ENCODE assay signal across 8 cellular contexts in genomic region chr6:42928748-42929087, GRCh38. TPM values are rescaled to one million over a fixed set of nuclear protein-coding genes. Genes with fewer than 3 reads are reported as not detected.
DNase-seq lines count a peak whose midpoint lies in the region; ATAC-seq and TF ChIP-seq lines count a peak whose summit lies in the region.

No MANE protein-coding gene starts in this region.

- peak overlapping the region; percentile 85 for H3K9ac ChIP-seq in skeletal muscle satellite cell (ENCODE audit: low read depth, low read length)

- H3K4me3 ChIP-seq in skeletal muscle satellite cell (ENCODE audit: low read length), result peak overlapping the region; percentile 92

- DNase-seq in activated B cell treated with CpG ODN at 0.5 μM for 24 hours (no peak), left ventricle myocardium superior (no peak), mesenteric fat pad (ENCODE audit: low spot score) (no peak), amygdala (lab: John Stamatoyannopoulos, UW) (no peak)

- peaks cover 17% of the 10 kb centered on the region for H3K4me1 ChIP-seq in skeletal muscle satellite cell (ENCODE audit: control insufficient read depth, insufficient read depth, low read length)

- CTCF ChIA-PET in activated B cell treated with CpG ODN at 0.5 μM for 24 hours (lab: Charles Lee), result interaction anchor here (1.1 to 1.5 kb wide), 3 partner anchors 28 to 267 kb away, joined by 3 to 7 read pairs (median 4); partner anchors contain the start of gene PPP2R5D

- intact Hi-C loops in activated B cell treated with CpG ODN at 0.5 μM for 24 hours (cut with micrococcal nuclease) (loop anchor here (1.0 to 2.0 kb wide), 10 partner anchors 38 to 648 kb away; partner anchors contain the start of genes CUL7, KLC4, KLHDC3 and MRPL2), left ventricle myocardium superior (cut with micrococcal nuclease) (no loop called here)

- peak overlapping the region; percentile 97 for H3K27ac Mint-ChIP-seq in activated B cell treated with CpG ODN at 0.5 μM for 24 hours

- H3K27me3 Mint-ChIP-seq in activated B cell treated with CpG ODN at 0.5 μM for 24 hours, result no peaks in the 10 kb centered on the region

- no peaks in the 10 kb centered on the region for H3K9me3 Mint-ChIP-seq in activated B cell treated with CpG ODN at 0.5 μM for 24 hours

- H3K4me3 Mint-ChIP-seq in activated B cell treated with CpG ODN at 0.5 μM for 24 hours, result peak overlapping the region; percentile 97

- H3K4me1 Mint-ChIP-seq in activated B cell treated with CpG ODN at 0.5 μM for 24 hours, result peaks cover 56% of the 10 kb centered on the region

- POLR2A ChIA-PET in activated B cell treated with CpG ODN at 0.5 μM for 24 hours (lab: Charles Lee), result interaction anchor here (0.6 to 5.4 kb wide), 36 partner anchors 9 to 1901 kb away, joined by 3 to 97 read pairs (median 5); partner anchors contain the start of genes ABCC10, BICRAL, CUL7 and CUL9

- ATAC-seq in GM19043 (IDR thresholded peaks at IDR 0.05; ENCODE audit: low read depth, unreplicated experiment) (peak; percentile 2), HG03103 (IDR thresholded peaks at IDR 0.05; ENCODE audit: low read depth, unreplicated experiment) (peak; percentile 6), activated B cell treated with CpG ODN at 0.5 μM for 24 hours (ENCODE audit: low read depth) (peak; percentile 5), left ventricle myocardium superior (peak; percentile 5), GM19035 (IDR thresholded peaks at IDR 0.05; ENCODE audit: unreplicated experiment) (no peak)

- H3K27me3 ChIP-seq in skeletal muscle satellite cell (ENCODE audit: control insufficient read depth, insufficient read depth, low read length), result no peaks in the 10 kb centered on the region

- no peaks in the 10 kb centered on the region for H3K9me3 ChIP-seq in skeletal muscle satellite cell (replicated peaks; ENCODE audit: low read length)

- TF ChIP-seq CTCF in activated B cell treated with CpG ODN at 0.5 μM for 24 hours (IDR thresholded peaks at IDR 0.05), result no peak

- peaks cover 40% of the 10 kb centered on the region for H3K36me3 Mint-ChIP-seq in activated B cell treated with CpG ODN at 0.5 μM for 24 hours (ENCODE audit: low read depth)

- H3K36me3 ChIP-seq in skeletal muscle satellite cell (ENCODE audit: insufficient read depth, low read length), result no peaks in the 10 kb centered on the region

- H3K4me2 ChIP-seq in skeletal muscle satellite cell (ENCODE audit: low read length), result peak overlapping the region; percentile 98

RNA-seq across cellular contexts. Expression of gene CNPY3, which starts 0.6 kb away (rescaled TPM):
- 120 and 121 TPM in 2 replicates for total RNA-seq in activated B cell treated with CpG ODN at 0.5 μM for 24 hours
- 19.5 TPM for total RNA-seq in left ventricle myocardium superior
- 13.1 and 15.0 TPM in 2 replicates for total RNA-seq in skeletal muscle satellite cell (2012; rRNA removed)
- 27.4 TPM for total RNA-seq in mesenteric fat pad

RNA-seq across cellular contexts. Expression of gene PTCRA, which starts 12.9 kb away (rescaled TPM):
- total RNA-seq in activated B cell treated with CpG ODN at 0.5 μM for 24 hours, result not detected in 2 replicates
- not detected for total RNA-seq in left ventricle myocardium superior
- total RNA-seq in skeletal muscle satellite cell (2012; rRNA removed), result not detected in 2 replicates
- total RNA-seq in mesenteric fat pad, result not detected

RNA-seq across cellular contexts. Expression of gene GNMT, which starts 31.8 kb away (rescaled TPM):
- total RNA-seq in activated B cell treated with CpG ODN at 0.5 μM for 24 hours, result 1.7 and 2.3 TPM in 2 replicates
- 2.0 TPM for total RNA-seq in left ventricle myocardium superior
- total RNA-seq in skeletal muscle satellite cell (2012; rRNA removed), result not detected in 2 replicates
- 0.61 TPM for total RNA-seq in mesenteric fat pad

RNA-seq across cellular contexts. Expression of gene RPL7L1, which starts 49.3 kb away (rescaled TPM):
- 94.5 and 110 TPM in 2 replicates for total RNA-seq in activated B cell treated with CpG ODN at 0.5 μM for 24 hours
- 46.5 TPM for total RNA-seq in left ventricle myocardium superior
- total RNA-seq in skeletal muscle satellite cell (2012; rRNA removed), result 140 and 163 TPM in 2 replicates
- total RNA-seq in mesenteric fat pad, result 82.2 TPM

RNA-seq across cellular contexts. Expression of gene PEX6, which starts 50.3 kb away (rescaled TPM):
- total RNA-seq in activated B cell treated with CpG ODN at 0.5 μM for 24 hours, result 11.8 and 13.2 TPM in 2 replicates
- total RNA-seq in left ventricle myocardium superior, result 27.8 TPM
- total RNA-seq in skeletal muscle satellite cell (2012; rRNA removed), result 8.4 and 19.9 TPM in 2 replicates
- 13.4 TPM for total RNA-seq in mesenteric fat pad
